In genomic region chr2:95158891-95159619, GRCh38 we compare ENCODE assay signal across 8 cellular contexts. TPM values are rescaled to one million over a fixed set of nuclear protein-coding genes. Genes with fewer than 3 reads are reported as not detected.
DNase-seq lines count a peak whose midpoint lies in the region; ATAC-seq and TF ChIP-seq lines count a peak whose summit lies in the region.

No MANE protein-coding gene starts in this region.

- intact Hi-C loops in natural killer cell (cut with micrococcal nuclease), result no loop called here

- no peaks in the 10 kb centered on the region for H3K36me3 ChIP-seq in urinary bladder (ENCODE audit: insufficient read depth)

- peaks cover 10% of the 10 kb centered on the region for H3K4me1 Mint-ChIP-seq in activated T-cell treated with anti-CD3 and anti-CD28 coated beads, Interleukin-2, amount 50 U/mL, for 4 hours (ENCODE audit: low read depth)
- H3K4me1 Mint-ChIP-seq in natural killer cell, result peaks cover 4 to 9% of the 10 kb centered on the region in 2 donors

- DNase-seq in activated naive CD4-positive, alpha-beta T cell (lab: John Stamatoyannopoulos, UW), result peak in 3 of 4 experiments; percentile 5 to 47 (median 21)
- no peak for DNase-seq in activated naive CD4-positive, alpha-beta T cell treated with anti-CD3 and anti-CD28 coated beads, Interleukin-2, amount 50 U/mL, for 16 hours
- DNase-seq in HFF-Myc (ENCODE audit: extremely low read depth, low read depth) (no peak), NAMALWA (ENCODE audit: low spot score) (peak; percentile 7), foreskin fibroblast (peak; percentile 31 to 69), natural killer cell (no peak)
- peak; percentile 19 for DNase-seq in activated T-cell treated with anti-CD3 and anti-CD28 coated beads, Interleukin-2, amount 50 U/mL, for 4 hours

- H3K4me3 ChIP-seq in HFF-Myc (replicated peaks; ENCODE audit: low read depth, low read length), result peak overlapping the region; percentile 78
- H3K4me3 ChIP-seq in foreskin fibroblast (ENCODE audit: low read depth in 1 of 2, low read length in 2 of 2), result peak overlapping the region; percentile 75 to 80
- peak overlapping the region; percentile 63 for H3K4me3 ChIP-seq in urinary bladder (ENCODE audit: low read depth, low read length)

- no peaks in the 10 kb centered on the region for H3K4me1 ChIP-seq in urinary bladder (ENCODE audit: insufficient read depth)

- peak overlapping the region; percentile 48 for H3K27ac ChIP-seq in urinary bladder (ENCODE audit: low read depth)

- peaks cover 27% of the 10 kb centered on the region for H3K36me3 Mint-ChIP-seq in activated T-cell treated with anti-CD3 and anti-CD28 coated beads, Interleukin-2, amount 50 U/mL, for 4 hours (ENCODE audit: insufficient read depth)
- peaks cover 9% of the 10 kb centered on the region for H3K36me3 Mint-ChIP-seq in natural killer cell

- no peaks in the 10 kb centered on the region for H3K27me3 Mint-ChIP-seq in activated T-cell treated with anti-CD3 and anti-CD28 coated beads, Interleukin-2, amount 50 U/mL, for 4 hours (ENCODE audit: low read depth)
- H3K27me3 Mint-ChIP-seq in natural killer cell (ENCODE audit: low read depth in 2 of 2), result no peaks in the 10 kb centered on the region

- TF ChIP-seq CTCF in HFF-Myc (IDR thresholded peaks at IDR 0.05; ENCODE audit: low read depth, low read length, missing control alignments) (no peak), foreskin fibroblast (IDR thresholded peaks at IDR 0.05; ENCODE audit: low read depth, low read length) (no peak), natural killer cell (IDR thresholded peaks at IDR 0.05) (no peak)

- 1% methylated on average over 58 of the region's 58 CpGs for WGBS in urinary bladder

- peaks cover 25% of the 10 kb centered on the region for H3K9me3 Mint-ChIP-seq in activated T-cell treated with anti-CD3 and anti-CD28 coated beads, Interleukin-2, amount 50 U/mL, for 4 hours
- no peaks in the 10 kb centered on the region for H3K9me3 Mint-ChIP-seq in natural killer cell

- peak overlapping the region; percentile 78 for H3K4me3 Mint-ChIP-seq in activated T-cell treated with anti-CD3 and anti-CD28 coated beads, Interleukin-2, amount 50 U/mL, for 4 hours
- H3K4me3 Mint-ChIP-seq in natural killer cell, result peak overlapping the region; percentile 89

- peak; percentile 76 to 77 for ATAC-seq in activated T-cell treated with anti-CD3 and anti-CD28 coated beads, Interleukin-2, amount 50 U/mL, for 4 hours
- ATAC-seq in natural killer cell, result peak; percentile 57 to 66 (median 61)

- H3K27ac Mint-ChIP-seq in natural killer cell, result peak overlapping the region in 1 of 2 donors; percentile 86

RNA-seq across cellular contexts. Expression of gene ZNF514, which starts 0.6 kb away (rescaled TPM):
- total RNA-seq in activated T-cell treated with anti-CD3 and anti-CD28 coated beads, Interleukin-2, amount 50 U/mL, for 4 hours, result 1 to 10 TPM; 4.9 to 6.7 (median 5.7) TPM
- 10 to 100 TPM; 12.4 to 26.0 (median 12.8) TPM for total RNA-seq in natural killer cell
- total RNA-seq in urinary bladder, result 38.5 TPM
- polyA plus RNA-seq in urinary bladder, result 11.3 TPM

RNA-seq across cellular contexts. Expression of gene ZNF2, which starts 6.6 kb away (rescaled TPM):
- total RNA-seq in activated T-cell treated with anti-CD3 and anti-CD28 coated beads, Interleukin-2, amount 50 U/mL, for 4 hours, result 1 to 10 TPM; 2.0 to 3.2 (median 2.1) TPM
- total RNA-seq in natural killer cell (1 to 10 TPM in 2 of 3 donors, under 1 TPM in 1; 0.96 to 2.7 (median 2.4) TPM), urinary bladder (9.5 TPM)
- polyA plus RNA-seq in urinary bladder, result 3.4 TPM

RNA-seq across cellular contexts. Expression of gene MRPS5, which starts 37.4 kb away (rescaled TPM):
- 10 to 100 TPM; 67.4 to 71.8 (median 70.2) TPM for total RNA-seq in activated T-cell treated with anti-CD3 and anti-CD28 coated beads, Interleukin-2, amount 50 U/mL, for 4 hours
- total RNA-seq in natural killer cell (10 to 100 TPM; 26.4 to 40.0 (median 29.8) TPM), urinary bladder (43.5 TPM)
- polyA plus RNA-seq in urinary bladder, result 49.3 TPM

RNA-seq across cellular contexts. Expression of gene ZNF892, which starts 48.3 kb away (rescaled TPM):
- total RNA-seq in activated T-cell treated with anti-CD3 and anti-CD28 coated beads, Interleukin-2, amount 50 U/mL, for 4 hours, result 1 to 10 TPM; 2.6 to 3.2 (median 2.9) TPM
- total RNA-seq in natural killer cell (1 to 10 TPM; 2.9 to 4.6 (median 3.2) TPM), urinary bladder (11.5 TPM)
- 1.4 TPM for polyA plus RNA-seq in urinary bladder

Comparison
In these comparisons a context has a peak if more than half of its experiments do, and no peak if none do; other contexts are left out.
1. DNase-seq: peak in activated naive CD4-positive, alpha-beta T cell (3 of 4), NAMALWA (single experiment), activated T-cell treated with anti-CD3 and anti-CD28 coated beads, Interleukin-2, amount 50 U/mL, for 4 hours (single experiment) and foreskin fibroblast (2 of 2); none in activated naive CD4-positive, alpha-beta T cell treated with anti-CD3 and anti-CD28 coated beads, Interleukin-2, amount 50 U/mL, for 16 hours (single experiment), HFF-Myc (single experiment) and natural killer cell (single experiment).
2. Peak in every context shown above with its lines, with median percentiles within 50 percentile points of each other: H3K4me3 ChIP-seq.